Comparison of ENCODE assay signal across 20 cellular contexts in the genomic region with DNA sequence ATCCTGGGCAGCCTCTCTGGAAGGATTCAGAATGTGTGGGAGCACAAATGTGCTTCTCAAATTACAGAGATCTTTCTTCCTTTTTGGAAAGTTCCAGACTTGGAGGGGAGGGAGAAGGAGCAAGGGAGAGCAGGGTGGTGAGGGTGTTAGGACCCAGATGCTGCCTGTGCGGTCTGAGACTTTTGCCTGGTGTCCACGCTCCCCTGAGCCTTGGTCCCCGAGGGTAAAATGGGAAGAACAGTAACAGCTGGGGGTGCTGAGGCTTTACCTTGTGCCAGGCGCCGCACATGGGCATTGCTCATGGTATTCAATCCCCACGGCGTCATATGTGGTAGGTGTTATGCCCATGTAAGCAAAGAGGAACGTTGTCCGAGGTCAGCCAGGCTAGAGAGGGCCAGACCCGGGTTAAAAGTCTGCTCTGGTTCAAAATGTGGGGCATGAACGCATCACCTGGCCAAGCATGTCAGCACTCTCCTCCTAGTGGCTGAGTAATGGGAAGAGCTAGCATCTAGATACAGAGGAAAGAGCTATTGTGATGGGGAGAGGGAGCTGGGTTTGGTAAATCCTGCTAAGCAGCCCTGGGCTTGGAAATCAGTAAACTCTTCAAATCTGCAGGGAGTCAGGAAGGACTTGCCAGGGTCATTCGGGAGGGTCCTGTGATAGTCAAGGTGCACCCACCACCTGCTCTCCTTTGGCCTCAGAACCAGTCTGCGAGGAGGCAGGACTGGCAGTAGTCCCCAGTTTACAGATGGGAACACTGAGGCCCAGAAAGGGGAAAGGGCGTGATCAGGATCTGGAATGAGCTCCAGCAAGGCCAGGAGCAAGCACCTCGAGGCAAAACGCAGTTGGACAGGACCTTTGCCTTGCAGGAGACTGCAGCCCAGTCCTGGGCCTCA. TPM values are rescaled to one million over a fixed set of nuclear protein-coding genes. Genes with fewer than 3 reads are reported as not detected.
DNase-seq lines count a peak whose midpoint lies in the region; ATAC-seq and TF ChIP-seq lines count a peak whose summit lies in the region.
"Had no signal": no experiment of that assay in that cellular context is flagged by ENCODE, and none has a peak within 500 bp of the region (broad histone marks: within the 10 kb centered on the region; RNA-seq: fewer than 3 reads in every experiment).

No MANE protein-coding gene starts in this region.

- H3K36me3 ChIP-seq in CD8-positive, alpha-beta memory T cell (ENCODE audit: insufficient read depth, low read length), result no peaks in the 10 kb centered on the region
- H3K36me3 ChIP-seq: ascending aorta, heart right ventricle, upper lobe of right lung, WERI-Rb-1 had no signal

- no peak for ATAC-seq in GM18505 (IDR thresholded peaks at IDR 0.05; ENCODE audit: unreplicated experiment)
- ATAC-seq in activated T-helper 17 cell treated with anti-CD3 and anti-CD28 coated beads, Interleukin-2, amount 50 U/mL, for 72 hours (replicated peaks), result no peak
- ATAC-seq in GM21423 (IDR thresholded peaks at IDR 0.05; ENCODE audit: unreplicated experiment), result no peak
- no peak for ATAC-seq in GM18909 (IDR thresholded peaks at IDR 0.05; ENCODE audit: poor library complexity, unreplicated experiment)
- ATAC-seq: esophagus mucosa, heart right ventricle, left lobe of liver, upper lobe of right lung had no signal

- no peak overlapping the region for H3K27ac ChIP-seq in CD8-positive, alpha-beta memory T cell (ENCODE audit: low read depth, low read length)
- H3K27ac ChIP-seq: ascending aorta, heart right ventricle, KMS-11, upper lobe of right lung, WERI-Rb-1 had no signal

- H3K4me3 Mint-ChIP-seq in CD8-positive, alpha-beta memory T cell, result peak overlapping the region in 2 of 7 donors; percentile 39 to 61
- H3K4me3 Mint-ChIP-seq in activated T-helper 17 cell treated with anti-CD3 and anti-CD28 coated beads, Interleukin-2, amount 50 U/mL, for 72 hours, result peak overlapping the region; percentile 78

- H3K27me3 Mint-ChIP-seq in CD8-positive, alpha-beta memory T cell, result no peaks in the 10 kb centered on the region
- H3K27me3 Mint-ChIP-seq in activated T-helper 17 cell treated with anti-CD3 and anti-CD28 coated beads, Interleukin-2, amount 50 U/mL, for 72 hours, result no peaks in the 10 kb centered on the region
- H3K27me3 Mint-ChIP-seq: CD4-positive, alpha-beta memory T cell had no signal

- CTCF ChIA-PET in CD8-positive, alpha-beta memory T cell (lab: Charles Lee), result interaction anchor here (0.8 to 18.1 kb wide), 12 partner anchors 13 to 270 kb away, joined by 3 to 234 read pairs (median 4); no protein-coding TSS in a partner anchor

- POLR2A ChIA-PET in CD8-positive, alpha-beta memory T cell (lab: Charles Lee), result interaction anchor here (0.5 to 2.3 kb wide), 2 partner anchors 18 to 39 kb away, joined by 7 to 9 read pairs; no protein-coding TSS in a partner anchor

- no peak overlapping the region for H3K4me3 ChIP-seq in CD8-positive, alpha-beta memory T cell (ENCODE audit: low read length)
- H3K4me3 ChIP-seq: ascending aorta, heart right ventricle, upper lobe of right lung had no signal

- peaks cover 26 to 81% (median 43%) of the 10 kb centered on the region in 3 donors for H3K4me1 Mint-ChIP-seq in CD8-positive, alpha-beta memory T cell
- peaks cover 34% of the 10 kb centered on the region for H3K4me1 Mint-ChIP-seq in activated T-helper 17 cell treated with anti-CD3 and anti-CD28 coated beads, Interleukin-2, amount 50 U/mL, for 72 hours

- peak; percentile 5 for TF ChIP-seq POLR2A in GM18505 (IDR thresholded peaks at IDR 0.05; ENCODE audit: borderline replicate concordance, extremely low read depth, insufficient read depth, insufficient read length)

- H3K27me3 ChIP-seq in CD8-positive, alpha-beta memory T cell (ENCODE audit: insufficient read depth, low read length, poor library complexity, severe bottlenecking), result no peaks in the 10 kb centered on the region

- peak overlapping the region in 7 of 8 donors; percentile 10 to 95 (median 52) for H3K27ac Mint-ChIP-seq in CD8-positive, alpha-beta memory T cell
- peak overlapping the region; percentile 81 for H3K27ac Mint-ChIP-seq in activated T-helper 17 cell treated with anti-CD3 and anti-CD28 coated beads, Interleukin-2, amount 50 U/mL, for 72 hours

- H3K9me3 Mint-ChIP-seq in CD8-positive, alpha-beta memory T cell, result no peaks in the 10 kb centered on the region
- H3K9me3 Mint-ChIP-seq in activated T-helper 17 cell treated with anti-CD3 and anti-CD28 coated beads, Interleukin-2, amount 50 U/mL, for 72 hours, result no peaks in the 10 kb centered on the region

- H3K36me3 Mint-ChIP-seq in CD8-positive, alpha-beta memory T cell, result peaks cover 0 to 42% (median 1%) of the 10 kb centered on the region in 3 donors
- peaks cover 85% of the 10 kb centered on the region for H3K36me3 Mint-ChIP-seq in activated T-helper 17 cell treated with anti-CD3 and anti-CD28 coated beads, Interleukin-2, amount 50 U/mL, for 72 hours (ENCODE audit: low read depth)

- peaks cover 28% of the 10 kb centered on the region for H3K4me1 ChIP-seq in CD8-positive, alpha-beta memory T cell (ENCODE audit: insufficient read depth, low read length)

- no peak for DNase-seq in CD8-positive, alpha-beta memory T cell
- peak; percentile 60 for DNase-seq in left kidney (ENCODE audit: low read depth, low spot score)
- DNase-seq in activated CD4-positive, CD25-positive, alpha-beta regulatory T cell (lab: John Stamatoyannopoulos, UW), result no peak
- DNase-seq in T-helper 2 cell, result no peak
- DNase-seq: cortex of kidney; HCEC 1CT; heart right ventricle; NCI-H146; stimulated activated CD4-positive, alpha-beta T cell treated with anti-CD3 and anti-CD28 coated beads, Interleukin-2, amount 100 ng/mL, for 24 hours; upper lobe of right lung; WERI-Rb-1 had no signal

- no peaks in the 10 kb centered on the region for H3K9me3 ChIP-seq in CD8-positive, alpha-beta memory T cell (ENCODE audit: low read length)
- H3K9me3 ChIP-seq: ascending aorta, heart right ventricle, upper lobe of right lung had no signal

RNA-seq across cellular contexts. Expression of gene RUNX3, which starts 4.5 kb away (rescaled TPM):
- 100 to 1,000 TPM; 218 to 241 TPM for total RNA-seq in CD8-positive, alpha-beta memory T cell
- polyA plus RNA-seq in CD8-positive, alpha-beta memory T cell, result 107 TPM
- total RNA-seq in activated T-helper 17 cell treated with anti-CD3 and anti-CD28 coated beads, Interleukin-2, amount 50 U/mL, for 72 hours, result 100 to 1,000 TPM; 116 to 145 TPM
